8 cellular contexts compared by ENCODE assay signal in the genomic region with DNA sequence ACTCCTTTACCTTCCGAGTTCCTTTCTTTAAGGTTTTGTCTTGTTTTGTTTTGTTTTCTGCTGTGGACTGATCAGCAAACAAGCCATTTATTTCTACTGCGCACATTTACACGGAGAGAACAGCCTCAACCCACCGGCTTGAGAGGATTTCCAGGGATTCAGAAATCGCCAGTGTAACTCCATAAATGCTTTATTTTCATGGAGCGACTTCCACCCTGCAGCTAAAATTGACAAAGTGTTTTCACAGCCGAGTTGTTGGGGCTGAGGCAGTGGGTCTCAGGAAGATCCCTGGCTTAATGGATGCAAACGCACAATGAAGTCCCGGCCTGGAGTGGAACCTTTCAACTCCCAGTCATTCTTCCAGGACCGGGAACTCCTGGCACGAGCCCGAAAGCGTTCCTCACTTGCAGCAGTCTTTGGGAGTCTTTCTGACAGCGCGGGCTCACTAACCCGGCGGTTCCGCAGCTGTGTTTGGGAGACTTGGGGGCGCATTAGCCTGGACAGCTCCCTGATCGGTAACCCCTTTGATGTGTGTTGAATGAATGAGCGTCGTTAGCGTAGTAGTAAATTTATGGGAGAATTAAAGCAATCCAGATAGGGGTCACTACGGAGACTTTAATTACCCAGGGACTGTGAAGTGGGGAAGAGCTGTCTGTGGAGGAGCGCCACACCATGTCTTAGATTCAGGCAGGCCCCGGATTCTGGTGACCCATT. TPM values are rescaled to one million over a fixed set of nuclear protein-coding genes. Genes with fewer than 3 reads are reported as not detected.
DNase-seq lines count a peak whose midpoint lies in the region; ATAC-seq and TF ChIP-seq lines count a peak whose summit lies in the region.

No MANE protein-coding gene starts in this region.

- no peak for DNase-seq in T-helper 1 cell
- peak; percentile 82 for DNase-seq in NCI-H526 treated with DMSO at 0.1 percent for 48 hours (lab: John Stamatoyannopoulos, UW)
- DNase-seq in erythroblast (lab: John Stamatoyannopoulos, UW), result peak; percentile 31 to 34
- no peak for DNase-seq in natural killer cell
- DNase-seq in stimulated activated CD4-positive, alpha-beta T cell treated with anti-CD3 and anti-CD28 coated beads, Interleukin-12 subunit alpha, Interleukin-12 subunit beta, amount 100 ng/mL, for 4 hours, result no peak

- ATAC-seq in natural killer cell (no peak), HG03135 (IDR thresholded peaks at IDR 0.05; ENCODE audit: unreplicated experiment) (no peak), HG02852 (IDR thresholded peaks at IDR 0.05; ENCODE audit: unreplicated experiment) (no peak)

- H3K4me3 Mint-ChIP-seq in T-helper 1 cell treated with Interleukin-12 subunit alpha and Interleukin-12 subunit beta and Interleukin-4 antibody, amounts not matched to agents 30 μg/mL and 1 μg/mL, for 36 hours, result peak overlapping the region; percentile 64
- peak overlapping the region; percentile 49 for H3K4me3 Mint-ChIP-seq in natural killer cell

- H3K36me3 Mint-ChIP-seq in T-helper 1 cell treated with Interleukin-12 subunit alpha and Interleukin-12 subunit beta and Interleukin-4 antibody, amounts not matched to agents 30 μg/mL and 1 μg/mL, for 36 hours (ENCODE audit: low read depth), result no peaks in the 10 kb centered on the region
- H3K36me3 Mint-ChIP-seq in natural killer cell, result peaks cover 20% of the 10 kb centered on the region

- TF ChIP-seq CTCF in natural killer cell (IDR thresholded peaks at IDR 0.05), result no peak

- TF ChIP-seq POLR2A in erythroblast (IDR thresholded peaks at IDR 0.05; ENCODE audit: low read length), result no peak

- peaks cover 61% of the 10 kb centered on the region for H3K27me3 Mint-ChIP-seq in T-helper 1 cell treated with Interleukin-12 subunit alpha and Interleukin-12 subunit beta and Interleukin-4 antibody, amounts not matched to agents 30 μg/mL and 1 μg/mL, for 36 hours (ENCODE audit: low read depth)
- peaks cover 63 to 64% of the 10 kb centered on the region in 2 donors for H3K27me3 Mint-ChIP-seq in natural killer cell (ENCODE audit: low read depth in 2 of 2)

- peaks cover 9% of the 10 kb centered on the region for H3K4me1 Mint-ChIP-seq in T-helper 1 cell treated with Interleukin-12 subunit alpha and Interleukin-12 subunit beta and Interleukin-4 antibody, amounts not matched to agents 30 μg/mL and 1 μg/mL, for 36 hours (ENCODE audit: low read depth)
- peaks cover 12 to 15% of the 10 kb centered on the region in 2 donors for H3K4me1 Mint-ChIP-seq in natural killer cell

- H3K9me3 Mint-ChIP-seq in T-helper 1 cell treated with Interleukin-12 subunit alpha and Interleukin-12 subunit beta and Interleukin-4 antibody, amounts not matched to agents 30 μg/mL and 1 μg/mL, for 36 hours, result peaks cover 5% of the 10 kb centered on the region
- H3K9me3 Mint-ChIP-seq in natural killer cell, result peaks cover 3% of the 10 kb centered on the region in 2 donors

- intact Hi-C loops in natural killer cell (cut with micrococcal nuclease), result no loop called here

- peak overlapping the region; percentile 49 for H3K27ac Mint-ChIP-seq in T-helper 1 cell treated with Interleukin-12 subunit alpha and Interleukin-12 subunit beta and Interleukin-4 antibody, amounts not matched to agents 30 μg/mL and 1 μg/mL, for 36 hours
- H3K27ac Mint-ChIP-seq in natural killer cell, result no peak overlapping the region

RNA-seq across cellular contexts. Expression of gene MYRIP, which starts 0.8 kb away (rescaled TPM):
- total RNA-seq in natural killer cell, result not detected

Comparison
In these comparisons a context has a peak if more than half of its experiments do, and no peak if none do; other contexts are left out.
1. DNase-seq: peak in NCI-H526 treated with DMSO at 0.1 percent for 48 hours (single experiment) and erythroblast (2 of 2); none in T-helper 1 cell (0 of 5), natural killer cell (single experiment) and stimulated activated CD4-positive, alpha-beta T cell treated with anti-CD3 and anti-CD28 coated beads, Interleukin-12 subunit alpha, Interleukin-12 subunit beta, amount 100 ng/mL, for 4 hours (single experiment).